24 cellular contexts compared by ENCODE assay signal in genomic region chr10:84089162-84089561, GRCh38.
"Had no signal": no experiment of that assay in that cellular context is flagged by ENCODE, and none has a peak within 500 bp of the region (broad histone marks: within the 10 kb centered on the region; RNA-seq: fewer than 3 reads in every experiment).

No MANE protein-coding gene starts in this region.

- FAIRE-seq: pancreas, small intestine had no signal

- H3K36me3 ChIP-seq: esophagus muscularis mucosa, gastroesophageal sphincter, lower lobe of right lung, pancreas, stomach, thoracic aorta, transverse colon had no signal

- H3K9me3 ChIP-seq: esophagus muscularis mucosa, lower lobe of right lung, pancreas, stomach, thoracic aorta had no signal

- ATAC-seq: gastroesophageal sphincter; left lobe of liver; lower lobe of right lung; natural killer cell treated with Interleukin-12 subunit alpha and Interleukin-12 subunit beta and Interleukin-15 and Interleukin-18, amount 100 ng/mL, for 72 hours had no signal

- H3K4me3 Mint-ChIP-seq: memory B cell; natural killer cell treated with Interleukin-12 subunit alpha and Interleukin-12 subunit beta and Interleukin-15 and Interleukin-18, amount 100 ng/mL, for 72 hours had no signal

- H3K27ac ChIP-seq: epithelial cell of prostate, esophagus muscularis mucosa, gastroesophageal sphincter, lower lobe of right lung, pancreas, stomach, thoracic aorta, transverse colon had no signal

- H3K27me3 Mint-ChIP-seq: memory B cell had no signal

- H3K4me1 Mint-ChIP-seq: memory B cell had no signal

- DNase-seq: cortex of kidney; effector memory CD4-positive, alpha-beta T cell; foreskin fibroblast; glutamatergic neuron; islet precursor cell; lower lobe of right lung; midbrain; occipital lobe; pancreas; retina; small intestine; stimulated activated CD4-positive, alpha-beta T cell treated with anti-CD3 and anti-CD28 coated beads, Interleukin-12 subunit alpha, Interleukin-12 subunit beta, amount 100 ng/mL, for 4 hours; stimulated activated naive CD4-positive, alpha-beta T cell; stomach; substantia nigra; transverse colon had no signal

- H3K36me3 Mint-ChIP-seq: memory B cell; natural killer cell treated with Interleukin-12 subunit alpha and Interleukin-12 subunit beta and Interleukin-15 and Interleukin-18, amount 100 ng/mL, for 72 hours had no signal

- H3K9me3 Mint-ChIP-seq: memory B cell; natural killer cell treated with Interleukin-12 subunit alpha and Interleukin-12 subunit beta and Interleukin-15 and Interleukin-18, amount 100 ng/mL, for 72 hours had no signal

- H3K4me3 ChIP-seq: esophagus muscularis mucosa, gastroesophageal sphincter, lower lobe of right lung, pancreas, stomach, thoracic aorta, transverse colon had no signal

- H3K27me3 ChIP-seq: esophagus muscularis mucosa, gastroesophageal sphincter, pancreas, transverse colon had no signal

- H3K4me1 ChIP-seq: esophagus muscularis mucosa, gastroesophageal sphincter, lower lobe of right lung, pancreas, stomach, transverse colon had no signal

- H3K27ac Mint-ChIP-seq: memory B cell; natural killer cell treated with Interleukin-12 subunit alpha and Interleukin-12 subunit beta and Interleukin-15 and Interleukin-18, amount 100 ng/mL, for 72 hours; progenitor cell of endocrine pancreas had no signal
